In the genomic region with DNA sequence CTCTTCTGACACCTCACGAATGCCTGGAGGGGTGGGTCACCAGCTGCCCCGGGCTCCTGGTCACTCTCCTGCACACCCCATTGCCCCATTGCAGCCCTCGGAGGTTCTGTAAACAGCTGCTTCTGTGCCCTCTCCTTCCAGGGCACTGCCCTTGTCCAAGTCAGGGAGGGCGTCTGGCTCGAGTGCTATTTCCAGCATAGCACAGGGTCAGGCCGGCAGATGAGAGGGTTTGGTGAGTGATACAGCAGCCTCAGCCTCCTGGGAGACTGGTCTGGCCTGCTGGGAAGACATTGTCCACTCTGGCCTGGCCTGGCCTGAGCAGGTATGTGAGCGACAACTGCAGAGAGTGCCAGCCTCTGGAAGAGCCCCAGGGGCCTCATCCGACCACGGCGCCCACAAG, we compare ENCODE assay signal across 15 cellular contexts.
A peak's percentile ranks its signal among the peaks of the same experiment; 100 is the strongest.
DNase-seq lines count a peak whose midpoint lies in the region; ATAC-seq and TF ChIP-seq lines count a peak whose summit lies in the region.
"Had no signal": no experiment of that assay in that cellular context is flagged by ENCODE, and none has a peak within 500 bp of the region (broad histone marks: within the 10 kb centered on the region; RNA-seq: fewer than 3 reads in every experiment).

No MANE protein-coding gene starts in this region.

- peak overlapping the region in 6 of 10 donors; percentile 13 to 55 (median 44) for H3K27ac ChIP-seq in heart right ventricle
- no peak overlapping the region for H3K27ac ChIP-seq in right cardiac atrium (ENCODE audit: low read length)
- H3K27ac ChIP-seq in breast epithelium: no peak overlapping the region
- H3K27ac ChIP-seq: 22Rv1, A549, C4-2B, GM23248 had no signal

- TF ChIP-seq CTCF in heart right ventricle (IDR thresholded peaks at IDR 0.05): no peak
- no peak for TF ChIP-seq CTCF in breast epithelium (IDR thresholded peaks at IDR 0.05)

- DNase-seq in Right ventricle myocardium inferior (ENCODE audit: missing footprints): peak; percentile 42
- DNase-seq in cardiac septum (ENCODE audit: low spot score): no peak
- peak in 1 of 2 donors; percentile 36 for DNase-seq in heart right ventricle
- DNase-seq in right cardiac atrium: peak in 1 of 3 donors; percentile 37
- DNase-seq in MG63: no peak
- no peak for DNase-seq in breast epithelium (ENCODE audit: low spot score in 2 of 2)
- no peak for DNase-seq in NCI-H1092 (lab: John Stamatoyannopoulos, UW)
- DNase-seq: AML-193; Caco-2; CD4-positive, alpha-beta T cell had no signal

- H3K4me1 ChIP-seq in heart right ventricle (peaks cover 0 to 23% (median 5%) of the 10 kb centered on the region in 9 donors), right cardiac atrium (ENCODE audit: control insufficient read depth, insufficient read depth, low read length) (no peaks in the 10 kb centered on the region), breast epithelium (no peaks in the 10 kb centered on the region)
- H3K4me1 ChIP-seq: HAP-1 had no signal

- H3K4me3 ChIP-seq in heart right ventricle: no peak overlapping the region
- no peak overlapping the region for H3K4me3 ChIP-seq in right cardiac atrium (ENCODE audit: low read length)
- H3K4me3 ChIP-seq in MG63: no peak overlapping the region
- H3K4me3 ChIP-seq in breast epithelium: no peak overlapping the region
- H3K4me3 ChIP-seq: A549, GM23248, HAP-1 had no signal

- 52 to 61% methylated on average over 10 of the region's 10 CpGs for WGBS in heart right ventricle, 2 donors
- 64% methylated on average over 10 of the region's 10 CpGs for WGBS in right cardiac atrium

- intact Hi-C loops in Right ventricle myocardium inferior (cut with DNase I): no loop called here
- intact Hi-C loops in cardiac septum (cut with DNase I): no loop called here
- intact Hi-C loops in heart right ventricle (cut with DNase I): no loop called here
- intact Hi-C loops in right cardiac atrium (cut with DNase I): no loop called here
- intact Hi-C loops in breast epithelium (cut with DNase I; ENCODE audit: low total_unique reads): no loop called here

- H3K36me3 ChIP-seq in heart right ventricle (no peaks in the 10 kb centered on the region), MG63 (no peaks in the 10 kb centered on the region), breast epithelium (no peaks in the 10 kb centered on the region)
- H3K36me3 ChIP-seq: HAP-1 had no signal

- ATAC-seq in Right ventricle myocardium inferior (peak; percentile 52), heart right ventricle (peak in 6 of 8 donors; percentile 50 to 79 (median 57)), right cardiac atrium (peak; percentile 40 to 47)
- ATAC-seq: A549 had no signal

- H3K9me3 ChIP-seq in heart right ventricle (no peaks in the 10 kb centered on the region), right cardiac atrium (ENCODE audit: control insufficient read depth, low read length) (no peaks in the 10 kb centered on the region), MG63 (no peaks in the 10 kb centered on the region), breast epithelium (no peaks in the 10 kb centered on the region)
- H3K9me3 ChIP-seq: A549, Caco-2, HAP-1 had no signal

- H3K27me3 ChIP-seq in heart right ventricle (peaks cover 0 to 7% (median 0%) of the 10 kb centered on the region in 7 donors), right cardiac atrium (ENCODE audit: control insufficient read depth, insufficient read depth) (no peaks in the 10 kb centered on the region), MG63 (no peaks in the 10 kb centered on the region; the same call in 1 of the 2 replicates), breast epithelium (peaks cover 0 to 16% of the 10 kb centered on the region in 2 donors)

- TF ChIP-seq POLR2A in breast epithelium (IDR thresholded peaks at IDR 0.05): no peak

Comparison
In these comparisons a context has a peak if more than half of its experiments do, and no peak if none do; other contexts are left out.
1. H3K27ac ChIP-seq: peak in heart right ventricle (6 of 10); none in right cardiac atrium (single experiment) and breast epithelium (0 of 2).
2. Peak in every context shown above with its lines, with median percentiles within 50 percentile points of each other: ATAC-seq.